26 cellular contexts compared by ENCODE assay signal in genomic region chr9:19480345-19480744, GRCh38.
"Had no signal": no experiment of that assay in that cellular context is flagged by ENCODE, and none has a peak within 500 bp of the region (broad histone marks: within the 10 kb centered on the region; RNA-seq: fewer than 3 reads in every experiment).

No MANE protein-coding gene starts in this region.

- H3K9me3 ChIP-seq: SJCRH30 had no signal

- ATAC-seq: activated CD4-positive, alpha-beta T cell treated with anti-CD3 and anti-CD28 coated beads for 36 hours; activated CD4-positive, CD25-positive, alpha-beta regulatory T cell treated with anti-CD3 and anti-CD28 coated beads, Interleukin-2, amount 50 U/mL, for 24 hours; activated CD8-positive, alpha-beta T cell treated with anti-CD3 and anti-CD28 coated beads, Interleukin-2, amount 10 ng/mL, durations not matched to agents 7 days and 5 days; WTC11 had no signal

- H3K27ac ChIP-seq: brain microvascular endothelial cell, PC-9, RWPE1, SJCRH30, SK-N-MC had no signal

- H3K4me3 ChIP-seq: PC-9, SJCRH30, SK-N-MC had no signal

- H3K36me3 ChIP-seq: brain microvascular endothelial cell, SJCRH30 had no signal

- DNase-seq: activated CD4-positive, alpha-beta T cell treated with anti-CD3 and anti-CD28 coated beads for 36 hours; activated CD4-positive, alpha-beta T cell treated with anti-CD3 and anti-CD28 coated beads, Interleukin-2, amount 10 ng/mL, durations not matched to agents 7 days and 5 days; activated CD4-positive, alpha-beta T cell treated with anti-CD3 and anti-CD28 coated beads, Interleukin-2, amount 50 U/mL, for 48 hours; activated CD8-positive, alpha-beta T cell treated with anti-CD3 and anti-CD28 coated beads, Interleukin-2, amount 10 ng/mL, durations not matched to agents 7 days and 5 days; activated gamma-delta T cell; activated naive CD4-positive, alpha-beta T cell treated with Interleukin-2 at 50 U/mL for 16 hours; activated naive CD8-positive, alpha-beta T cell treated with anti-CD3 and anti-CD28 coated beads, Interleukin-2, amount 10 ng/mL, durations not matched to agents 7 days and 5 days; activated T-cell treated with anti-CD3 and anti-CD28 coated beads, Interleukin-2, amount 50 U/mL, for 24 hours; brain microvascular endothelial cell; Karpas-422; KBM-7; NCI-H1105; NCI-H1417 treated with DMSO at 0.1 percent for 48 hours; NCI-H187 treated with DMSO at 0.1 percent for 48 hours; NCI-H2171 treated with DMSO at 0.1 percent for 48 hours; NCI-H510A treated with DMSO at 0.1 percent for 48 hours; NCI-H526 treated with DMSO at 0.1 percent for 48 hours; NCI-H774; PC-9; SHP77; SJCRH30; T1000 had no signal

- H3K27me3 ChIP-seq: SJCRH30 had no signal
